ENCODE assay signal across 8 cellular contexts in genomic region chr2:20650880-20651730, GRCh38. TPM values are rescaled to one million over a fixed set of nuclear protein-coding genes. Genes with fewer than 3 reads are reported as not detected.
DNase-seq lines count a peak whose midpoint lies in the region; TF ChIP-seq lines count a peak whose summit lies in the region.

HS1BP3 (minus strand) TSS chr2:20651098; CDS start chr2:20651063, 35 bp downstream.

- H3K14ac ChIP-seq in H9 (ENCODE audit: insufficient read depth, low read length): peak within 1 kb of the TSS; percentile 55; the same call in 1 of the 2 replicates

- H3K18ac ChIP-seq in H9 (ENCODE audit: insufficient read length, low read depth, low read length): peak within 1 kb of the TSS; percentile 38

- H3K4me1 ChIP-seq in H9 (ENCODE audit: insufficient read depth, low read length) (no peaks in the 10 kb centered on the region; the same call in 1 of the 2 replicates), parathyroid adenoma (peaks cover 19% of the 10 kb centered on the region), tibial nerve (peaks cover 0 to 44% (median 28%) of the 10 kb centered on the region in 4 donors)

- H3K27ac ChIP-seq in H9 (ENCODE audit: insufficient read length, low read depth, low read length): no peak within 1 kb of the TSS
- peak within 1 kb of the TSS; percentile 54 for H3K27ac ChIP-seq in parathyroid adenoma
- H3K27ac ChIP-seq in tibial nerve: peak within 1 kb of the TSS; percentile 81 to 98 (median 97)

- WGBS in H9 (ENCODE audit: extremely low coverage, insufficient read length, low lambda C conversion rate): no CpG with 5 or more reads among the region's 71 CpGs
- 0 to 1% methylated on average over 12 to 16 of the region's 71 CpGs for WGBS in tibial nerve, 2 donors

- no peak within 1 kb of the TSS for H3K4ac ChIP-seq in H9 (ENCODE audit: low read depth, low read length)

- H2BK5ac ChIP-seq in H9 (ENCODE audit: insufficient read length, low read length): no peak within 1 kb of the TSS

- H3K27ac Mint-ChIP-seq in H9: peak within 1 kb of the TSS in 2 of 3 experiments; percentile 78 to 81; a peak in 5 of 7 replicates
- H3K27ac Mint-ChIP-seq in activated naive CD8-positive, alpha-beta T cell: peak within 1 kb of the TSS; percentile 89

- no peaks in the 10 kb centered on the region for H3K27me3 ChIP-seq in GM06990 (replicated peaks; ENCODE audit: control insufficient read depth, insufficient read depth, low read length)
- H3K27me3 ChIP-seq in H9 (ENCODE audit: insufficient read depth, low read length): no peaks in the 10 kb centered on the region
- no peaks in the 10 kb centered on the region for H3K27me3 ChIP-seq in MG63
- H3K27me3 ChIP-seq in parathyroid adenoma (ENCODE audit: control insufficient read depth, insufficient read depth, low read length): no peaks in the 10 kb centered on the region
- H3K27me3 ChIP-seq in tibial nerve: peaks cover 0 to 4% of the 10 kb centered on the region in 2 donors

- no peak within 1 kb of the TSS for H2BK20ac ChIP-seq in H9 (ENCODE audit: low read depth, low read length, poor library complexity, severe bottlenecking)

- H3K4me3 ChIP-seq in GM06990 (replicated peaks; ENCODE audit: low read depth, low read length) (peak within 1 kb of the TSS; percentile 83), MG63 (peak within 1 kb of the TSS; percentile 89), parathyroid adenoma (ENCODE audit: low read depth, low read length) (peak within 1 kb of the TSS; percentile 79), tibial nerve (peak within 1 kb of the TSS; percentile 80 to 100 (median 90))

- H3K36me3 Mint-ChIP-seq in H9 (ENCODE audit: insufficient read depth in 1 of 3, low read depth in 3 of 3): peaks cover 0 to 2% (median 0%) of the 10 kb centered on the region in 3 experiments; a peak in 2 of 7 replicates
- no peaks in the 10 kb centered on the region for H3K36me3 Mint-ChIP-seq in activated naive CD8-positive, alpha-beta T cell

- H4K8ac ChIP-seq in H9 (replicated peaks; ENCODE audit: insufficient read length, low read depth, low read length): no peak within 1 kb of the TSS

- H3K36me3 ChIP-seq in GM06990 (ENCODE audit: control insufficient read depth, insufficient read depth, low read length) (no peaks in the 10 kb centered on the region; the same call in 1 of the 2 replicates), MG63 (no peaks in the 10 kb centered on the region), parathyroid adenoma (ENCODE audit: control insufficient read depth, insufficient read depth, low read length) (no peaks in the 10 kb centered on the region), tibial nerve (peaks cover 0 to 12% (median 0%) of the 10 kb centered on the region in 3 donors)

- H3K4me3 Mint-ChIP-seq in H9: peak within 1 kb of the TSS; percentile 76 to 88
- peak within 1 kb of the TSS; percentile 89 for H3K4me3 Mint-ChIP-seq in activated naive CD8-positive, alpha-beta T cell

- H4K5ac ChIP-seq in H9 (ENCODE audit: insufficient read length, low read depth, low read length): no peak within 1 kb of the TSS

- TF ChIP-seq CTCF in GM06990 (IDR thresholded peaks at IDR 0.05; ENCODE audit: insufficient read depth, low read length, poor library complexity, severe bottlenecking): no peak
- peak; percentile 87 for TF ChIP-seq CTCF in H9 (conservative IDR thresholded peaks at IDR 0.05)
- TF ChIP-seq CTCF in parathyroid adenoma (IDR thresholded peaks at IDR 0.05): peak; percentile 91
- peak; percentile 97 to 100 (median 100) for TF ChIP-seq CTCF in tibial nerve (IDR thresholded peaks at IDR 0.05)

- no peaks in the 10 kb centered on the region for H3K79me1 ChIP-seq in H9 (ENCODE audit: insufficient read depth, low read depth, low read length, poor library complexity, severe bottlenecking)

- H3K79me2 ChIP-seq in H9 (ENCODE audit: insufficient read depth, low read length): no peaks in the 10 kb centered on the region
- peaks cover 10% of the 10 kb centered on the region for H3K79me2 ChIP-seq in parathyroid adenoma

- TF ChIP-seq EP300 in tibial nerve (IDR thresholded peaks at IDR 0.05): peak in 1 of 2 donors; percentile 90

- peaks cover 33% of the 10 kb centered on the region for H3K27me3 Mint-ChIP-seq in H9 (ENCODE audit: low read depth)
- no peaks in the 10 kb centered on the region for H3K27me3 Mint-ChIP-seq in activated naive CD8-positive, alpha-beta T cell

- peak; percentile 82 to 95 for TF ChIP-seq POLR2A in tibial nerve (IDR thresholded peaks at IDR 0.05)

- no peak within 1 kb of the TSS for H3T11ph ChIP-seq in H9 (ENCODE audit: low read length)

- H2AFZ ChIP-seq in H9 (ENCODE audit: low read length) (no peak within 1 kb of the TSS), parathyroid adenoma (peak within 1 kb of the TSS; percentile 79)

- no peak within 1 kb of the TSS for H3K56ac ChIP-seq in H9 (ENCODE audit: insufficient read length, low read depth, low read length)

- H3K4me2 ChIP-seq in H9 (ENCODE audit: insufficient read depth, insufficient read length, low read length) (peak within 1 kb of the TSS; percentile 41), parathyroid adenoma (ENCODE audit: low read length) (peak within 1 kb of the TSS; percentile 96)

- H2BK12ac ChIP-seq in H9 (ENCODE audit: insufficient read length, low read depth, low read length): no peak within 1 kb of the TSS

- H3K4me1 Mint-ChIP-seq in H9: peaks cover 28 to 29% of the 10 kb centered on the region in 2 experiments
- H3K4me1 Mint-ChIP-seq in activated naive CD8-positive, alpha-beta T cell (ENCODE audit: low read depth): peaks cover 28% of the 10 kb centered on the region

- H2BK120ac ChIP-seq in H9 (ENCODE audit: low read depth, low read length, poor library complexity, severe bottlenecking): no peak within 1 kb of the TSS

- H2AK5ac ChIP-seq in H9 (ENCODE audit: insufficient read length, low read length): no peak within 1 kb of the TSS

- no peak within 1 kb of the TSS for H2BK15ac ChIP-seq in H9 (ENCODE audit: low read depth, low read length)

- peaks cover 5% of the 10 kb centered on the region for H3K23me2 ChIP-seq in H9 (ENCODE audit: insufficient read length, low read depth, low read length, poor library complexity, severe bottlenecking)

- peak; percentile 93 for DNase-seq in GM06990 (ENCODE audit: extremely low read depth, insufficient read length)
- peak; percentile 83 for DNase-seq in H9
- DNase-seq in MG63: peak; percentile 80
- DNase-seq in SKM-1 (lab: John Stamatoyannopoulos, UW; ENCODE audit: unreplicated experiment): peak; percentile 43
- peak; percentile 61 to 95 (median 88) for DNase-seq in head of caudate nucleus
- peak; percentile 72 to 74 for DNase-seq in tibial nerve (ENCODE audit: low spot score in 2 of 2)

- H4K20me1 ChIP-seq in H9 (ENCODE audit: control insufficient read depth, insufficient read depth, insufficient read length): no peaks in the 10 kb centered on the region

- H3K23ac ChIP-seq in H9 (ENCODE audit: insufficient read length, low read depth, low read length): no peak within 1 kb of the TSS

- intact Hi-C loops in head of caudate nucleus (cut with DNase I): no loop called here

- H3K9me3 ChIP-seq in H9 (ENCODE audit: control insufficient read depth, low read depth, low read length) (no peaks in the 10 kb centered on the region), MG63 (no peaks in the 10 kb centered on the region), parathyroid adenoma (ENCODE audit: control insufficient read depth, low read length) (no peaks in the 10 kb centered on the region), tibial nerve (no peaks in the 10 kb centered on the region)

- H3K9ac ChIP-seq in H9 (ENCODE audit: extremely low read depth, insufficient read length, low read length) (peak within 1 kb of the TSS; percentile 41), parathyroid adenoma (peak within 1 kb of the TSS; percentile 49)

- H3K9me3 Mint-ChIP-seq in H9: no peaks in the 10 kb centered on the region
- H3K9me3 Mint-ChIP-seq in activated naive CD8-positive, alpha-beta T cell (ENCODE audit: low read depth): no peaks in the 10 kb centered on the region

- no peak within 1 kb of the TSS for H4K91ac ChIP-seq in H9 (ENCODE audit: insufficient read length, low read depth, low read length)

RNA-seq across cellular contexts. Expression of gene HS1BP3, which starts in this region (rescaled TPM):
- total RNA-seq in H9 (2021) (10.8 and 11.1 TPM in 2 replicates), tibial nerve (10 to 100 TPM; 24.5 to 45.9 (median 33.8) TPM)
- total RNA-seq in MG63 (2014; rRNA removed; shearing (Covaris generic); ENCODE audit: low replicate concordance): 10.9 and 28.0 TPM in 2 replicates

Comparison
In these comparisons a context has a peak if more than half of its experiments do, and no peak if none do; other contexts are left out.
1. DNase-seq: peak in every context shown above with its lines; median percentile 93 in GM06990; 88 in head of caudate nucleus; 83 in H9; 80 in MG63; 73 in tibial nerve; 43 in SKM-1.